ENCODE assay signal across 29 cellular contexts in the genomic region with DNA sequence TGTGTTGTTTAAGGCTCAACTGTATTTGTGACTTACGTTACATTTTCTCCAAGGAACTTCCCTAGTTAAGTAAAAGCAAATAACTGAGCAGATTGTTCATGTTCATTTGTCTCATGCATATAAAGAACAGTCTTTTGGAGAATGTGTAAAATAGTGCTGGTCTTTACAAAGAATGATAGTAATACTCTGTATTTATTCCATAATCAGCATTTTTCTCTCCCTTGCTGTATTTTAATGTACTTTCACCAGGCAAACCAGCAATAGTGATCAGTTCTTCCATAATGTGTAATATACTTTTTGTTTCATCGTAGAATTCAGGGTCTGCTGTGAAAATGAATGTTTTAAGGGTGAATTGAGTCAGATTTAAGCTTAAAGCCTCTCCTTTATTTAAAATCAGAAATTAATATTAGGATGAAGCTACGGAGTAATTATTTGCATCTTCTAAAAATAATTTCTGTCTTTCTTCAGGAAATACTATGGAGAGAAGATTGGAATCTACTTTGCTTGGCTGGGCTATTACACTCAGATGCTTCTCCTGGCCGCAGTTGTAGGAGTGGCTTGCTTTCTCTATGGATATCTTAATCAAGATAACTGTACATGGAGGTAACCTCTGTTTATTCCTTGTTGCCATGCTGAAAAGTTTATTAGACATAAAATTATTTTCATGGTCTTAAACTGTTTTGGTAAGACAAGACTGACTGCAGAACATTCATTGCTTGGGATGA.
DNase-seq lines count a peak whose midpoint lies in the region; ATAC-seq and TF ChIP-seq lines count a peak whose summit lies in the region.
"Had no signal": no experiment of that assay in that cellular context is flagged by ENCODE, and none has a peak within 500 bp of the region (broad histone marks: within the 10 kb centered on the region; RNA-seq: fewer than 3 reads in every experiment).

No MANE protein-coding gene starts in this region.

- H3K4me1 ChIP-seq in gastroesophageal sphincter (peaks cover 7 to 66% (median 11%) of the 10 kb centered on the region in 3 donors), osteoblast (ENCODE audit: insufficient read depth, low read length) (peaks cover 11% of the 10 kb centered on the region), thoracic aorta (ENCODE audit: control insufficient read depth in 1 of 2, low read depth in 2 of 2) (peaks cover 17 to 87% of the 10 kb centered on the region in 2 donors)
- H3K4me1 ChIP-seq: SJCRH30 had no signal

- H3K9me3 ChIP-seq in gastroesophageal sphincter: no peaks in the 10 kb centered on the region
- no peaks in the 10 kb centered on the region for H3K9me3 ChIP-seq in osteoblast (ENCODE audit: low read depth, low read length)
- H3K9me3 ChIP-seq in thoracic aorta: no peaks in the 10 kb centered on the region

- H3K27me3 ChIP-seq in gastroesophageal sphincter: no peaks in the 10 kb centered on the region
- no peaks in the 10 kb centered on the region for H3K27me3 ChIP-seq in osteoblast (ENCODE audit: insufficient read depth, low read length)
- no peaks in the 10 kb centered on the region for H3K27me3 ChIP-seq in thoracic aorta (replicated peaks; ENCODE audit: insufficient read depth)
- H3K27me3 ChIP-seq: SJCRH30, stomach, upper lobe of left lung had no signal

- no peaks in the 10 kb centered on the region for H3K79me2 ChIP-seq in osteoblast (ENCODE audit: insufficient read depth, low read length)

- H4K20me1 ChIP-seq in osteoblast (ENCODE audit: insufficient read depth, low read length): no peaks in the 10 kb centered on the region

- H3K27ac ChIP-seq in gastroesophageal sphincter (peak overlapping the region; percentile 61 to 76 (median 76)), osteoblast (ENCODE audit: low read depth, low read length) (no peak overlapping the region), thoracic aorta (peak overlapping the region; percentile 14 to 32)
- H3K27ac ChIP-seq: SJCRH30 had no signal

- H3K4me2 ChIP-seq in osteoblast (ENCODE audit: insufficient read depth, low read length): peak overlapping the region; percentile 5

- no peak overlapping the region for H2AFZ ChIP-seq in osteoblast (ENCODE audit: low read length)

- TF ChIP-seq CTCF in gastroesophageal sphincter (IDR thresholded peaks at IDR 0.05) (no peak), osteoblast (IDR thresholded peaks at IDR 0.05; ENCODE audit: extremely low read depth, low read depth, low read length) (no peak), thoracic aorta (IDR thresholded peaks at IDR 0.05) (no peak)

- no peak overlapping the region for H3K4me3 ChIP-seq in gastroesophageal sphincter
- no peak overlapping the region for H3K4me3 ChIP-seq in osteoblast (ENCODE audit: insufficient read depth, low read length)
- H3K4me3 ChIP-seq in thoracic aorta: no peak overlapping the region
- H3K4me3 ChIP-seq: lung, mucosa of descending colon, SJCRH30, stomach, upper lobe of left lung had no signal

- H3K36me3 ChIP-seq in gastroesophageal sphincter (peaks cover 0 to 4% of the 10 kb centered on the region in 2 donors), osteoblast (ENCODE audit: insufficient read depth, low read length) (peaks cover 5% of the 10 kb centered on the region), thoracic aorta (no peaks in the 10 kb centered on the region)

- ATAC-seq in SK-N-SH treated with all-trans-retinoic acid at 6 μM for 48 hours (peak; percentile 54), gastroesophageal sphincter (no peak), thoracic aorta (ENCODE audit: insufficient number of reproducible peaks, low FRiP score, low read depth) (no peak), GM18511 (IDR thresholded peaks at IDR 0.05; ENCODE audit: unreplicated experiment) (no peak)
- ATAC-seq: activated CD4-positive, CD25-positive, alpha-beta regulatory T cell treated with anti-CD3 and anti-CD28 coated beads, Interleukin-2, amount 50 U/mL, for 24 hours; activated T-helper 17 cell treated with anti-CD3 and anti-CD28 coated beads, Interleukin-2, amount 50 U/mL, for 72 hours; mucosa of descending colon had no signal

- no peak for TF ChIP-seq POLR2A in gastroesophageal sphincter (IDR thresholded peaks at IDR 0.05)

- no peak for TF ChIP-seq EP300 in gastroesophageal sphincter (IDR thresholded peaks at IDR 0.05)

- 53 to 57% methylated on average over 4 of the region's 4 CpGs for WGBS in gastroesophageal sphincter (ENCODE audit: low coverage in 1 of 2), 2 donors

- DNase-seq in osteoblast (ENCODE audit: insufficient read length, low spot score, missing footprints): peak; percentile 15
- DNase-seq in thoracic aorta (ENCODE audit: low spot score): no peak
- no peak for DNase-seq in EL
- no peak for DNase-seq in putamen (ENCODE audit: low spot score)
- DNase-seq: activated CD4-positive, alpha-beta memory T cell treated with anti-CD3 and anti-CD28 coated beads, Interleukin-2, amount 10 ng/mL, durations not matched to agents 7 days and 5 days; activated CD8-positive, alpha-beta memory T cell treated with anti-CD3 and anti-CD28 coated beads, Interleukin-2, amount 50 U/mL, for 48 hours; anterior cingulate cortex; C1 segment of cervical spinal cord; Caco-2; dermis blood vessel endothelial cell; DMS79 treated with DMSO at 0.1 percent for 48 hours; islet precursor cell; MV-4-11; NCI-H1436 treated with DMSO at 0.1 percent for 48 hours; NCI-H345; posterior cingulate gyrus; SJCRH30; small intestine; stimulated activated CD8-positive, alpha-beta memory T cell treated with anti-CD3 and anti-CD28 coated beads, Interleukin-4, amount 100 ng/mL, for 48 hours; stomach; T-helper 1 cell; upper lobe of left lung had no signal

TF ChIP-seq in SK-N-SH treated with all-trans-retinoic acid at 6 μM for 48 hours, 23 proteins besides CTCF, POLR2A, EP300 and RAD21:
- TF ChIP-seq ESRRG (CRISPR knock-in tag; IDR thresholded peaks at IDR 0.05) (no peak), ZNF70 (CRISPR knock-in tag; IDR thresholded peaks at IDR 0.05) (peak; percentile 22; the same call in 1 of the 2 replicates)
